23 cellular contexts compared by ENCODE assay signal in the genomic region with DNA sequence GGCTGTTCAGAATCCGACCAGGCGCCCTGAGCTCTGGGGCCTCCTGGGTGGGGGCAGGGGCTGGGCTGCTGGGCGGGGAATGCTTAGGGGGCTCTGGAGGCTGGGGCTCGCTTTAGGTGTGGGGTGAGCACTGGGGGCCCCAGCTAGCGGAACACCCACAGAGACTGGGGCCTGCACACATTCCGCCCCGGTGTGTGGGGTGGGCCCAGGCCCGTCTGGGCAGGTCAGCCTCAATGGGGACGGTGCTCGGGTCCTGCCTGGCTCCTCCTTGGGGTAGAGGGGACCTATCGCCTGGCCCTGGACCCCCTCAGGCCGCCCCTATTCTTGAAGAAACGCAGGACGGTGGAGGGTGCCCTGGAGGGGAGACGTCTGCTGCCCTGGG.
DNase-seq lines count a peak whose midpoint lies in the region; ATAC-seq and TF ChIP-seq lines count a peak whose summit lies in the region.
"Had no signal": no experiment of that assay in that cellular context is flagged by ENCODE, and none has a peak within 500 bp of the region (broad histone marks: within the 10 kb centered on the region; RNA-seq: fewer than 3 reads in every experiment).

No MANE protein-coding gene starts in this region.

- no peaks in the 10 kb centered on the region for H3K4me1 ChIP-seq in lower lobe of right lung
- no peaks in the 10 kb centered on the region for H3K4me1 ChIP-seq in tibial artery
- H3K4me1 ChIP-seq: esophagus squamous epithelium, gastroesophageal sphincter had no signal

- H3K9me3 ChIP-seq in T-helper 17 cell (ENCODE audit: control insufficient read depth, low read length, poor library complexity, severe bottlenecking) (no peaks in the 10 kb centered on the region), lower lobe of right lung (no peaks in the 10 kb centered on the region), tibial artery (no peaks in the 10 kb centered on the region)
- H3K9me3 ChIP-seq: esophagus squamous epithelium had no signal

- H3K36me3 Mint-ChIP-seq in activated naive CD4-positive, alpha-beta T cell treated with anti-CD3 and anti-CD28 coated beads, Interleukin-2, amount 10 ng/mL, durations not matched to agents 7 days and 5 days, result peaks cover 4% of the 10 kb centered on the region
- H3K36me3 Mint-ChIP-seq in T-helper 17 cell (ENCODE audit: low read depth), result peaks cover 3% of the 10 kb centered on the region
- no peaks in the 10 kb centered on the region for H3K36me3 Mint-ChIP-seq in activated CD8-positive, alpha-beta T cell treated with anti-CD3 and anti-CD28 coated beads for 36 hours (ENCODE audit: low read depth)
- H3K36me3 Mint-ChIP-seq: activated naive CD4-positive, alpha-beta T cell treated with anti-CD3 and anti-CD28 coated beads, Interleukin-2, amount 50 U/mL, for 24 hours; CD14-positive monocyte had no signal

- H3K27ac Mint-ChIP-seq in activated naive CD4-positive, alpha-beta T cell treated with anti-CD3 and anti-CD28 coated beads, Interleukin-2, amount 10 ng/mL, durations not matched to agents 7 days and 5 days, result no peak overlapping the region
- no peak overlapping the region for H3K27ac Mint-ChIP-seq in T-helper 17 cell
- no peak overlapping the region for H3K27ac Mint-ChIP-seq in activated CD8-positive, alpha-beta T cell treated with anti-CD3 and anti-CD28 coated beads for 36 hours
- H3K27ac Mint-ChIP-seq: activated naive CD4-positive, alpha-beta T cell treated with anti-CD3 and anti-CD28 coated beads, Interleukin-2, amount 50 U/mL, for 24 hours; effector memory CD8-positive, alpha-beta T cell; HFFc6 had no signal

- POLR2A ChIA-PET in activated CD8-positive, alpha-beta T cell treated with anti-CD3 and anti-CD28 coated beads for 36 hours (lab: Charles Lee), result no interaction called here

- H3K4me3 ChIP-seq in lower lobe of right lung (no peak overlapping the region), tibial artery (no peak overlapping the region)
- H3K4me3 ChIP-seq: esophagus squamous epithelium, gastroesophageal sphincter, GM12878 had no signal

- TF ChIP-seq CTCF in lower lobe of right lung (IDR thresholded peaks at IDR 0.05) (no peak), tibial artery (IDR thresholded peaks at IDR 0.05) (no peak)
- TF ChIP-seq CTCF in activated CD8-positive, alpha-beta T cell treated with anti-CD3 and anti-CD28 coated beads for 36 hours (IDR thresholded peaks at IDR 0.05), result no peak

- intact Hi-C loops in lower lobe of right lung (cut with DNase I), result no loop called here
- intact Hi-C loops in tibial artery (cut with DNase I; ENCODE audit: low total_unique reads), result no loop called here
- intact Hi-C loops in activated CD8-positive, alpha-beta T cell treated with anti-CD3 and anti-CD28 coated beads for 36 hours (cut with micrococcal nuclease), result no loop called here
- intact Hi-C loops in sciatic nerve (cut with DNase I), result no loop called here

- H3K4me3 Mint-ChIP-seq in activated naive CD4-positive, alpha-beta T cell treated with anti-CD3 and anti-CD28 coated beads, Interleukin-2, amount 10 ng/mL, durations not matched to agents 7 days and 5 days, result no peak overlapping the region
- H3K4me3 Mint-ChIP-seq in T-helper 17 cell, result no peak overlapping the region
- H3K4me3 Mint-ChIP-seq in activated CD8-positive, alpha-beta T cell treated with anti-CD3 and anti-CD28 coated beads for 36 hours, result no peak overlapping the region
- H3K4me3 Mint-ChIP-seq: activated naive CD4-positive, alpha-beta T cell treated with anti-CD3 and anti-CD28 coated beads, Interleukin-2, amount 50 U/mL, for 24 hours; effector memory CD8-positive, alpha-beta T cell; HFFc6 had no signal

- H3K36me3 ChIP-seq in lower lobe of right lung, result no peaks in the 10 kb centered on the region
- H3K36me3 ChIP-seq in tibial artery, result no peaks in the 10 kb centered on the region
- H3K36me3 ChIP-seq: esophagus squamous epithelium, gastroesophageal sphincter had no signal

- H3K27me3 Mint-ChIP-seq in activated naive CD4-positive, alpha-beta T cell treated with anti-CD3 and anti-CD28 coated beads, Interleukin-2, amount 10 ng/mL, durations not matched to agents 7 days and 5 days, result peaks cover 98% of the 10 kb centered on the region
- peaks cover 47% of the 10 kb centered on the region for H3K27me3 Mint-ChIP-seq in T-helper 17 cell
- H3K27me3 Mint-ChIP-seq in activated CD8-positive, alpha-beta T cell treated with anti-CD3 and anti-CD28 coated beads for 36 hours, result peaks cover 3% of the 10 kb centered on the region

- no peaks in the 10 kb centered on the region for H3K27me3 ChIP-seq in lower lobe of right lung (ENCODE audit: low read depth)
- H3K27me3 ChIP-seq in tibial artery, result no peaks in the 10 kb centered on the region
- H3K27me3 ChIP-seq: esophagus squamous epithelium had no signal

- CTCF ChIA-PET in activated naive CD4-positive, alpha-beta T cell treated with anti-CD3 and anti-CD28 coated beads, Interleukin-2, amount 10 ng/mL, durations not matched to agents 7 days and 5 days (lab: Charles Lee), result no interaction called here
- CTCF ChIA-PET in activated CD8-positive, alpha-beta T cell treated with anti-CD3 and anti-CD28 coated beads for 36 hours (lab: Charles Lee), result no interaction called here

- peaks cover 33% of the 10 kb centered on the region for H3K4me1 Mint-ChIP-seq in activated naive CD4-positive, alpha-beta T cell treated with anti-CD3 and anti-CD28 coated beads, Interleukin-2, amount 10 ng/mL, durations not matched to agents 7 days and 5 days
- peaks cover 3% of the 10 kb centered on the region for H3K4me1 Mint-ChIP-seq in T-helper 17 cell
- H3K4me1 Mint-ChIP-seq in activated CD8-positive, alpha-beta T cell treated with anti-CD3 and anti-CD28 coated beads for 36 hours (ENCODE audit: low read depth), result peaks cover 10% of the 10 kb centered on the region
- H3K4me1 Mint-ChIP-seq: activated naive CD4-positive, alpha-beta T cell treated with anti-CD3 and anti-CD28 coated beads, Interleukin-2, amount 50 U/mL, for 24 hours; CD14-positive monocyte had no signal

- peaks cover 2% of the 10 kb centered on the region for H3K9me3 Mint-ChIP-seq in activated naive CD4-positive, alpha-beta T cell treated with anti-CD3 and anti-CD28 coated beads, Interleukin-2, amount 10 ng/mL, durations not matched to agents 7 days and 5 days
- no peaks in the 10 kb centered on the region for H3K9me3 Mint-ChIP-seq in activated CD8-positive, alpha-beta T cell treated with anti-CD3 and anti-CD28 coated beads for 36 hours
- H3K9me3 Mint-ChIP-seq: activated naive CD4-positive, alpha-beta T cell treated with anti-CD3 and anti-CD28 coated beads, Interleukin-2, amount 50 U/mL, for 24 hours; effector memory CD8-positive, alpha-beta T cell had no signal

- H3K27ac ChIP-seq in lower lobe of right lung, result no peak overlapping the region
- no peak overlapping the region for H3K27ac ChIP-seq in tibial artery
- H3K27ac ChIP-seq: esophagus squamous epithelium, gastroesophageal sphincter, HL-60, RWPE1 had no signal

- ATAC-seq in T-helper 17 cell, result no peak
- ATAC-seq in lower lobe of right lung, result no peak
- no peak for ATAC-seq in activated CD8-positive, alpha-beta T cell treated with anti-CD3 and anti-CD28 coated beads for 36 hours
- ATAC-seq in sciatic nerve, result no peak
- ATAC-seq: effector memory CD8-positive, alpha-beta T cell; gastroesophageal sphincter; GM12878 had no signal

- peak; percentile 8 for DNase-seq in activated naive CD4-positive, alpha-beta T cell treated with anti-CD3 and anti-CD28 coated beads, Interleukin-2, amount 50 U/mL, for 16 hours
- no peak for DNase-seq in activated naive CD4-positive, alpha-beta T cell treated with anti-CD3 and anti-CD28 coated beads, Interleukin-2, amount 10 ng/mL, durations not matched to agents 7 days and 5 days
- peak in 2 of 3 donors; percentile 4 to 5 for DNase-seq in T-helper 17 cell
- DNase-seq in lower lobe of right lung, result peak; percentile 26
- DNase-seq in tibial artery, result peak; percentile 15 to 60
- DNase-seq in glomerular visceral epithelial cell (ENCODE audit: extremely low spot score), result no peak
- DNase-seq in activated CD8-positive, alpha-beta T cell treated with anti-CD3 and anti-CD28 coated beads for 36 hours, result no peak
- no peak for DNase-seq in sciatic nerve (ENCODE audit: low spot score)
- DNase-seq: ACHN; activated CD4-positive, alpha-beta T cell treated with anti-CD3 and anti-CD28 coated beads for 48 hours; effector memory CD8-positive, alpha-beta T cell; esophagus squamous epithelium; GDM1; HFFc6; NCI-H1417 treated with DMSO at 0.1 percent for 48 hours; NCI-H524 treated with DMSO at 0.1 percent for 48 hours; substantia nigra had no signal

Comparison
In these comparisons a context has a peak if more than half of its experiments do, and no peak if none do; other contexts are left out.
1. DNase-seq: peak in activated naive CD4-positive, alpha-beta T cell treated with anti-CD3 and anti-CD28 coated beads, Interleukin-2, amount 50 U/mL, for 16 hours (single experiment), T-helper 17 cell (2 of 3), lower lobe of right lung (single experiment) and tibial artery (2 of 2); none in activated naive CD4-positive, alpha-beta T cell treated with anti-CD3 and anti-CD28 coated beads, Interleukin-2, amount 10 ng/mL, durations not matched to agents 7 days and 5 days (single experiment), glomerular visceral epithelial cell (single experiment), activated CD8-positive, alpha-beta T cell treated with anti-CD3 and anti-CD28 coated beads for 36 hours (single experiment) and sciatic nerve (single experiment).